Comparison of ENCODE assay signal across 31 cellular contexts in the genomic region with DNA sequence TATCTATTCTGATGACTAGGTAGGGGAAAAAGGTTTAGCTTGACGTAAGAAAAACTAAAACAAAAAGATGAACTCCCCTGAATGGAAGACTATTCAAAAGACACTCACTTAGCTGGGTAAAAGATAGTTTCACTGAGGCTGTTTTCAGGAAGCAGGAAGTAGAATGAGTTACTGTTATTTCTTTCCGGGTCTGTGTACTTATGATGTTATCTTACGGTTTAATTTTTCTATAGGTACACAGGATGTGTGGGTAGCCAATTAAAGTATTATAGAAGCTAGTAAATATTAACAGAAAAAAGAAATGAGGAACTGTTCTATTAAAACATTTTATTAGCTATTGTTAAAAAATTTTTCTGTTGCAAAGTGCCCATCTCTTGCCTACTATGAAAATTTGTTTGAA. TPM values are rescaled to one million over a fixed set of nuclear protein-coding genes. Genes with fewer than 3 reads are reported as not detected.
DNase-seq lines count a peak whose midpoint lies in the region; ATAC-seq and TF ChIP-seq lines count a peak whose summit lies in the region.
"Had no signal": no experiment of that assay in that cellular context is flagged by ENCODE, and none has a peak within 500 bp of the region (broad histone marks: within the 10 kb centered on the region; RNA-seq: fewer than 3 reads in every experiment).

No MANE protein-coding gene starts in this region.

- H3K4me1 ChIP-seq in Karpas-422 (ENCODE audit: low read length) (no peaks in the 10 kb centered on the region), mucosa of descending colon (ENCODE audit: low read depth) (no peaks in the 10 kb centered on the region), esophagus muscularis mucosa (no peaks in the 10 kb centered on the region)
- H3K4me1 ChIP-seq: breast epithelium, neural progenitor cell, vagina had no signal

- H3K4me1 Mint-ChIP-seq in activated CD4-positive, alpha-beta memory T cell treated with anti-CD3 and anti-CD28 coated beads for 36 hours (ENCODE audit: low read depth) = peaks cover 35% of the 10 kb centered on the region
- H3K4me1 Mint-ChIP-seq in activated CD4-positive, alpha-beta memory T cell treated with anti-CD3 and anti-CD28 coated beads, Interleukin-2, amount 10 ng/mL, durations not matched to agents 7 days and 5 days = peaks cover 18% of the 10 kb centered on the region
- H3K4me1 Mint-ChIP-seq in activated CD8-positive, alpha-beta T cell treated with anti-CD3 and anti-CD28 coated beads for 36 hours (ENCODE audit: low read depth) = peaks cover 28% of the 10 kb centered on the region
- H3K4me1 Mint-ChIP-seq: neural progenitor cell had no signal

- no peaks in the 10 kb centered on the region; the same call in 1 of the 2 replicates for H3K9me2 ChIP-seq in Karpas-422 (replicated peaks; ENCODE audit: insufficient read depth, low read length)

- H3K9ac ChIP-seq in Karpas-422 (ENCODE audit: low read length) = no peak overlapping the region
- H3K9ac ChIP-seq: neural progenitor cell had no signal

- no peak overlapping the region for H3K4me2 ChIP-seq in Karpas-422 (ENCODE audit: low read depth, low read length, poor library complexity, severe bottlenecking)
- H3K4me2 ChIP-seq: A549, neural progenitor cell had no signal

- H3K36me3 ChIP-seq in Karpas-422 (ENCODE audit: insufficient read depth, low read length) (no peaks in the 10 kb centered on the region), mucosa of descending colon (ENCODE audit: low read depth) (no peaks in the 10 kb centered on the region), esophagus muscularis mucosa (no peaks in the 10 kb centered on the region)
- H3K36me3 ChIP-seq: breast epithelium, neural progenitor cell, thoracic aorta, vagina had no signal

- H4K20me1 ChIP-seq in Karpas-422 (ENCODE audit: insufficient read depth, low read depth, low read length) = no peaks in the 10 kb centered on the region

- no peak for TF ChIP-seq EP300 in esophagus muscularis mucosa (IDR thresholded peaks at IDR 0.05)

- H3K27ac Mint-ChIP-seq in activated CD4-positive, alpha-beta memory T cell treated with anti-CD3 and anti-CD28 coated beads for 36 hours = peak overlapping the region; percentile 1
- no peak overlapping the region for H3K27ac Mint-ChIP-seq in activated CD4-positive, alpha-beta memory T cell treated with anti-CD3 and anti-CD28 coated beads, Interleukin-2, amount 10 ng/mL, durations not matched to agents 7 days and 5 days
- peak overlapping the region; percentile 59 for H3K27ac Mint-ChIP-seq in activated CD8-positive, alpha-beta T cell treated with anti-CD3 and anti-CD28 coated beads for 36 hours
- H3K27ac Mint-ChIP-seq: B cell, neural progenitor cell had no signal

- ATAC-seq in activated CD8-positive, alpha-beta T cell treated with anti-CD3 and anti-CD28 coated beads for 36 hours = no peak
- ATAC-seq in mucosa of descending colon = peak; percentile 37
- ATAC-seq: A549; Right ventricle myocardium inferior; sciatic nerve; stimulated activated naive CD8-positive, alpha-beta T cell treated with anti-CD3 and anti-CD28 coated beads, Interleukin-15, Interleukin-2, amounts not matched to agents 100 U/mL and 50 U/mL, for 24 hours had no signal

- POLR2A ChIA-PET in activated CD4-positive, alpha-beta memory T cell treated with anti-CD3 and anti-CD28 coated beads for 36 hours (lab: Charles Lee) = interaction anchor here (1.1 kb wide), 1 partner anchor 36 kb away, joined by 3 read pairs; no protein-coding TSS in a partner anchor
- POLR2A ChIA-PET in activated CD4-positive, alpha-beta memory T cell treated with anti-CD3 and anti-CD28 coated beads, Interleukin-2, amount 10 ng/mL, durations not matched to agents 7 days and 5 days (lab: Charles Lee) = no interaction called here
- POLR2A ChIA-PET in activated CD8-positive, alpha-beta T cell treated with anti-CD3 and anti-CD28 coated beads for 36 hours (lab: Charles Lee) = no interaction called here

- H2AFZ ChIP-seq in Karpas-422 (ENCODE audit: low read length) = peak overlapping the region; percentile 7; the same call in 1 of the 2 replicates
- H2AFZ ChIP-seq: neural progenitor cell had no signal

- no peaks in the 10 kb centered on the region for H3K27me3 ChIP-seq in Karpas-422 (ENCODE audit: low read length)
- H3K27me3 ChIP-seq in esophagus muscularis mucosa = no peaks in the 10 kb centered on the region
- H3K27me3 ChIP-seq: breast epithelium, neural progenitor cell, vagina had no signal

- TF ChIP-seq CTCF in activated CD8-positive, alpha-beta T cell treated with anti-CD3 and anti-CD28 coated beads for 36 hours (IDR thresholded peaks at IDR 0.05) = no peak
- TF ChIP-seq CTCF in mucosa of descending colon (IDR thresholded peaks at IDR 0.05) (no peak), esophagus muscularis mucosa (IDR thresholded peaks at IDR 0.05) (no peak)

- H3K27me3 Mint-ChIP-seq in activated CD4-positive, alpha-beta memory T cell treated with anti-CD3 and anti-CD28 coated beads for 36 hours = no peaks in the 10 kb centered on the region
- H3K27me3 Mint-ChIP-seq in activated CD4-positive, alpha-beta memory T cell treated with anti-CD3 and anti-CD28 coated beads, Interleukin-2, amount 10 ng/mL, durations not matched to agents 7 days and 5 days = no peaks in the 10 kb centered on the region
- H3K27me3 Mint-ChIP-seq in activated CD8-positive, alpha-beta T cell treated with anti-CD3 and anti-CD28 coated beads for 36 hours = no peaks in the 10 kb centered on the region
- H3K27me3 Mint-ChIP-seq: B cell had no signal

- H3K9me3 Mint-ChIP-seq in activated CD4-positive, alpha-beta memory T cell treated with anti-CD3 and anti-CD28 coated beads for 36 hours = no peaks in the 10 kb centered on the region
- peaks cover 4% of the 10 kb centered on the region for H3K9me3 Mint-ChIP-seq in activated CD4-positive, alpha-beta memory T cell treated with anti-CD3 and anti-CD28 coated beads, Interleukin-2, amount 10 ng/mL, durations not matched to agents 7 days and 5 days
- H3K9me3 Mint-ChIP-seq in activated CD8-positive, alpha-beta T cell treated with anti-CD3 and anti-CD28 coated beads for 36 hours = peaks cover 3% of the 10 kb centered on the region
- H3K9me3 Mint-ChIP-seq: neural progenitor cell had no signal

- no peak overlapping the region for H3K4me3 Mint-ChIP-seq in activated CD4-positive, alpha-beta memory T cell treated with anti-CD3 and anti-CD28 coated beads for 36 hours
- H3K4me3 Mint-ChIP-seq in activated CD4-positive, alpha-beta memory T cell treated with anti-CD3 and anti-CD28 coated beads, Interleukin-2, amount 10 ng/mL, durations not matched to agents 7 days and 5 days = no peak overlapping the region
- no peak overlapping the region for H3K4me3 Mint-ChIP-seq in activated CD8-positive, alpha-beta T cell treated with anti-CD3 and anti-CD28 coated beads for 36 hours
- H3K4me3 Mint-ChIP-seq: B cell, neural progenitor cell had no signal

- no peak overlapping the region for H3K4me3 ChIP-seq in Karpas-422 (ENCODE audit: low read length)
- no peak overlapping the region for H3K4me3 ChIP-seq in mucosa of descending colon
- no peak overlapping the region for H3K4me3 ChIP-seq in esophagus muscularis mucosa
- H3K4me3 ChIP-seq: A549, breast epithelium, lung, neural progenitor cell, thoracic aorta, vagina had no signal

- H3K36me3 Mint-ChIP-seq in activated CD4-positive, alpha-beta memory T cell treated with anti-CD3 and anti-CD28 coated beads for 36 hours = no peaks in the 10 kb centered on the region
- no peaks in the 10 kb centered on the region for H3K36me3 Mint-ChIP-seq in activated CD4-positive, alpha-beta memory T cell treated with anti-CD3 and anti-CD28 coated beads, Interleukin-2, amount 10 ng/mL, durations not matched to agents 7 days and 5 days (ENCODE audit: low read depth)
- no peaks in the 10 kb centered on the region for H3K36me3 Mint-ChIP-seq in activated CD8-positive, alpha-beta T cell treated with anti-CD3 and anti-CD28 coated beads for 36 hours (ENCODE audit: low read depth)
- H3K36me3 Mint-ChIP-seq: neural progenitor cell had no signal

- H3K9me3 ChIP-seq in Karpas-422 (ENCODE audit: low read length) (no peaks in the 10 kb centered on the region), mucosa of descending colon (no peaks in the 10 kb centered on the region), esophagus muscularis mucosa (no peaks in the 10 kb centered on the region)
- H3K9me3 ChIP-seq: A549, breast epithelium, thoracic aorta, vagina had no signal

- CTCF ChIA-PET in activated CD4-positive, alpha-beta memory T cell treated with anti-CD3 and anti-CD28 coated beads for 36 hours (lab: Charles Lee) = no interaction called here
- CTCF ChIA-PET in activated CD4-positive, alpha-beta memory T cell treated with anti-CD3 and anti-CD28 coated beads, Interleukin-2, amount 10 ng/mL, durations not matched to agents 7 days and 5 days (lab: Charles Lee) = interaction anchor here (1.2 kb wide), 1 partner anchor 282 kb away, joined by 3 read pairs; no protein-coding TSS in a partner anchor
- CTCF ChIA-PET in activated CD8-positive, alpha-beta T cell treated with anti-CD3 and anti-CD28 coated beads for 36 hours (lab: Charles Lee) = interaction anchor here (0.9 to 1.0 kb wide), 2 partner anchors 9 to 186 kb away, joined by 3 read pairs; no protein-coding TSS in a partner anchor

- WGBS in esophagus muscularis mucosa = 77% methylated on average over 3 of the region's 3 CpGs

- no peak for DNase-seq in activated CD4-positive, alpha-beta memory T cell treated with anti-CD3 and anti-CD28 coated beads for 36 hours
- no peak for DNase-seq in activated CD4-positive, alpha-beta memory T cell treated with anti-CD3 and anti-CD28 coated beads, Interleukin-2, amount 10 ng/mL, durations not matched to agents 7 days and 5 days
- DNase-seq in Karpas-422 (no peak), mucosa of descending colon (no peak), erythroblast (lab: John Stamatoyannopoulos, UW) (no peak), esophagus muscularis mucosa (ENCODE audit: extremely low spot score) (no peak), NCI-H2107 treated with DMSO at 0.1 percent for 48 hours (lab: John Stamatoyannopoulos, UW; ENCODE audit: unreplicated experiment) (no peak)
- DNase-seq in activated CD8-positive, alpha-beta T cell treated with anti-CD3 and anti-CD28 coated beads for 36 hours = no peak
- DNase-seq: activated CD8-positive, alpha-beta memory T cell treated with anti-CD3 and anti-CD28 coated beads, Interleukin-2, amount 50 U/mL, for 48 hours; activated effector memory CD4-positive, alpha-beta T cell treated with Interleukin-2 at 50 U/mL for 16 hours; amniotic stem cell; Calu3; DND-41; glutamatergic neuron; H7; kidney glomerular epithelial cell; NCI-H2081; NCI-H345; NCI-H748 treated with DMSO at 0.1 percent for 48 hours; OCI-M1; stimulated activated naive CD8-positive, alpha-beta T cell treated with anti-CD3 and anti-CD28 coated beads, Interleukin-15, Interleukin-2, amounts not matched to agents 100 U/mL and 50 U/mL, for 24 hours had no signal

- TF ChIP-seq POLR2A in erythroblast (IDR thresholded peaks at IDR 0.05; ENCODE audit: low read length) (no peak), esophagus muscularis mucosa (IDR thresholded peaks at IDR 0.05; ENCODE audit: low read depth) (no peak)

- no peaks in the 10 kb centered on the region for H3K79me2 ChIP-seq in Karpas-422 (ENCODE audit: low read length)

- intact Hi-C loops in activated CD4-positive, alpha-beta memory T cell treated with anti-CD3 and anti-CD28 coated beads for 36 hours (cut with micrococcal nuclease) = no loop called here
- intact Hi-C loops in activated CD8-positive, alpha-beta T cell treated with anti-CD3 and anti-CD28 coated beads for 36 hours (cut with micrococcal nuclease) = no loop called here
- intact Hi-C loops in mucosa of descending colon (cut with DNase I, micrococcal nuclease) (no loop called here), esophagus muscularis mucosa (cut with DNase I) (no loop called here)

- H3K27ac ChIP-seq in Karpas-422 (ENCODE audit: low read length) (no peak overlapping the region), esophagus muscularis mucosa (replicated peaks in 1 of 4) (no peak overlapping the region)
- H3K27ac ChIP-seq: A549, breast epithelium, neural progenitor cell, thoracic aorta, vagina had no signal

RNA-seq across cellular contexts. Expression of a gene that starts 45.8 kb away (rescaled TPM):
- total RNA-seq in activated CD4-positive, alpha-beta memory T cell treated with anti-CD3 and anti-CD28 coated beads for 36 hours = not detected
- not detected for total RNA-seq in activated CD4-positive, alpha-beta memory T cell treated with anti-CD3 and anti-CD28 coated beads, Interleukin-2, amount 10 ng/mL, durations not matched to agents 7 days and 5 days
- 0.34 TPM in 1 of 2 replicates, not detected in the other for total RNA-seq in Karpas-422 (2014; rRNA removed; shearing (Covaris generic); ENCODE audit: low replicate concordance)
- not detected for total RNA-seq in activated CD8-positive, alpha-beta T cell treated with anti-CD3 and anti-CD28 coated beads for 36 hours
- total RNA-seq in mucosa of descending colon (not detected), esophagus muscularis mucosa (not detected)
- total RNA-seq: B cell, H7, posterior vena cava, Right ventricle myocardium inferior, sciatic nerve, thoracic aorta had no signal

RNA-seq across cellular contexts. Expression of a gene that starts 48.8 kb away (rescaled TPM):
- total RNA-seq in activated CD4-positive, alpha-beta memory T cell treated with anti-CD3 and anti-CD28 coated beads for 36 hours = not detected
- not detected for total RNA-seq in activated CD4-positive, alpha-beta memory T cell treated with anti-CD3 and anti-CD28 coated beads, Interleukin-2, amount 10 ng/mL, durations not matched to agents 7 days and 5 days
- total RNA-seq in Karpas-422 (2014; rRNA removed; shearing (Covaris generic); ENCODE audit: low replicate concordance) = not detected in 2 replicates
- not detected for total RNA-seq in activated CD8-positive, alpha-beta T cell treated with anti-CD3 and anti-CD28 coated beads for 36 hours
- not detected for total RNA-seq in mucosa of descending colon
- not detected for total RNA-seq in esophagus muscularis mucosa
- total RNA-seq: B cell, Calu3, H7, lung, posterior vena cava, Right ventricle myocardium inferior, sciatic nerve, thoracic aorta, vagina had no signal
